Comparison of ENCODE assay signal across 8 cellular contexts in genomic region chr3:134239538-134239937, GRCh38. TPM values are rescaled to one million over a fixed set of nuclear protein-coding genes. Genes with fewer than 3 reads are reported as not detected.
DNase-seq lines count a peak whose midpoint lies in the region; ATAC-seq and TF ChIP-seq lines count a peak whose summit lies in the region.

No MANE protein-coding gene starts in this region.

- peaks cover 29 to 89% (median 35%) of the 10 kb centered on the region in 3 donors for H3K4me1 ChIP-seq in gastroesophageal sphincter

- no peak overlapping the region for H3K4me3 ChIP-seq in gastroesophageal sphincter

- TF ChIP-seq EP300 in gastroesophageal sphincter (IDR thresholded peaks at IDR 0.05) = no peak

- DNase-seq in NCI-H2171 (lab: John Stamatoyannopoulos, UW) (no peak), HuH-7 (ENCODE audit: low spot score) (no peak), NCI-H82 treated with DMSO at 0.1 percent for 48 hours (lab: John Stamatoyannopoulos, UW; ENCODE audit: unreplicated experiment) (no peak)
- no peak for DNase-seq in activated CD8-positive, alpha-beta memory T cell treated with anti-CD3 and anti-CD28 coated beads for 24 hours

- peak overlapping the region in 3 of 4 donors; percentile 18 to 74 (median 49) for H3K27ac ChIP-seq in gastroesophageal sphincter

- no peaks in the 10 kb centered on the region for H3K27me3 ChIP-seq in gastroesophageal sphincter

- TF ChIP-seq POLR2A in gastroesophageal sphincter (IDR thresholded peaks at IDR 0.05) = no peak

- WGBS in gastroesophageal sphincter (ENCODE audit: low coverage in 1 of 2), 2 donors = 82 to 86% methylated on average over 1 of the region's 1 CpG

- ATAC-seq in GM18502 (IDR thresholded peaks at IDR 0.05; ENCODE audit: poor library complexity, unreplicated experiment) (peak; percentile 57), GM21619 (IDR thresholded peaks at IDR 0.05; ENCODE audit: unreplicated experiment) (peak; percentile 56), HG03520 (IDR thresholded peaks at IDR 0.05; ENCODE audit: unreplicated experiment) (peak; percentile 60), gastroesophageal sphincter (no peak)

- H3K9me3 ChIP-seq in gastroesophageal sphincter = no peaks in the 10 kb centered on the region

- no peak for TF ChIP-seq CTCF in gastroesophageal sphincter (IDR thresholded peaks at IDR 0.05)

- no peaks in the 10 kb centered on the region for H3K36me3 ChIP-seq in gastroesophageal sphincter

RNA-seq across cellular contexts. Expression of gene RYK, which starts 11.1 kb away (rescaled TPM):
- 100 to 1,000 TPM in 3 of 4 donors, 10 to 100 TPM in 1; 92.7 to 133 (median 115) TPM for total RNA-seq in gastroesophageal sphincter
